ENCODE assay signal across 25 cellular contexts in the genomic region with DNA sequence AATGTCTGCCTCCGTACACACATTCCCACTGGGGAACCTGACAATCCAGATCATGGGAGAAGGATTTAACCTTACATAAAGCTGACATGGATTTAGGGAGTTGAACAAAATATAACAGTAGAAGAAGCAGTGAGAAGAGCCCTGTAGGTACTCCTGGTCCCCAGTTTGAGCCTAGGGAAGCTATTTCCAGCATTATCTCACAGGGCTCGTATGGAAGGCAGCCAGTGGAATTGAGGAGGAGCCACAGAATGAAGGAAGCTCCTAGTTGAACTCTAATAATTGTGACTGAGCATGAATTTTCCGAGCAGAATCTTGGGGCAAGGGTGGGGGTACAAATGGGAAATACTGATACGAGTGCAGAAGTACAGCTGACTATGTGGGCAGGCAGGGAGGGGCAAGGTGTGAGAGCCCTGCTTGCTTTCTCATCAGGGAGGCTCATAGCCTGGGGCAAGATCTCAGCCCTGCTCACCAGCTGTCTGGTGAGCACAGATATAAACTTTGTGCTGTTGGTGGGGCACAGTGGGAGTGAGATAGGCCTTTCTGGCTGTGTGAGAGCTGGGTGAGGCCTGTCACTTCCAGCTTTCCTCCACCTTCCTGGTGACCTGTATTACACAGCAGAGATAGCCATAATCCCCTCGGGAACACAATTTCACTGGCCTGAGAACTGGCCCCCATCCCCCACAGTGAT.
DNase-seq lines count a peak whose midpoint lies in the region; TF ChIP-seq lines count a peak whose summit lies in the region.
"Had no signal": no experiment of that assay in that cellular context is flagged by ENCODE, and none has a peak within 500 bp of the region (broad histone marks: within the 10 kb centered on the region; RNA-seq: fewer than 3 reads in every experiment).

No MANE protein-coding gene starts in this region.

- in situ Hi-C loops in mammary epithelial cell (cut with MboI; ENCODE audit: low sequenced_read_pairs in 2 of 2) = no loop called here

- H4K12ac ChIP-seq in trophoblast cell (ENCODE audit: low read depth, low read length) = no peak overlapping the region

- H3K23ac ChIP-seq in trophoblast cell (ENCODE audit: low read length) = no peak overlapping the region

- no peak for DNase-seq in left ventricle myocardium inferior
- DNase-seq in cardiac septum (ENCODE audit: low spot score) = no peak
- peak; percentile 78 for DNase-seq in NCI-H226
- peak; percentile 71 for DNase-seq in mammary epithelial cell
- peak; percentile 5 to 53 for DNase-seq in trophoblast cell
- DNase-seq in HPDE6-E6E7 (ENCODE audit: extremely low spot score) = no peak
- no peak for DNase-seq in activated CD4-positive, alpha-beta T cell treated with anti-CD3 and anti-CD28 coated beads for 48 hours
- DNase-seq: activated CD4-positive, alpha-beta memory T cell treated with anti-CD3 and anti-CD28 coated beads, Interleukin-2, amount 10 ng/mL, durations not matched to agents 7 days and 5 days; activated CD4-positive, alpha-beta T cell treated with anti-CD3 and anti-CD28 coated beads for 1 hour; activated CD8-positive, alpha-beta memory T cell treated with anti-CD3 and anti-CD28 coated beads, Interleukin-2, amount 50 U/mL, for 48 hours; activated naive CD4-positive, alpha-beta T cell treated with Interleukin-2 at 50 U/mL for 16 hours; cerebellar nuclear complex; COR-L47; dermis blood vessel endothelial cell; DMS79 treated with DMSO at 0.1 percent for 48 hours; HCEC 1CT; Kasumi-1; NCI-H187; NCI-H2171; ovary; substantia nigra; T-helper 2 cell; upper lobe of left lung had no signal

- H3K79me2 ChIP-seq in mammary epithelial cell (ENCODE audit: insufficient read depth, low read length) = no peaks in the 10 kb centered on the region
- H3K79me2 ChIP-seq in trophoblast cell (ENCODE audit: control insufficient read depth, insufficient read depth, low read length, poor library complexity) = no peaks in the 10 kb centered on the region

- no peak overlapping the region for H2AK5ac ChIP-seq in trophoblast cell (ENCODE audit: low read length)

- intact Hi-C loops in left ventricle myocardium inferior (cut with micrococcal nuclease) (no loop called here), cardiac septum (cut with DNase I) (no loop called here), mammary epithelial cell (cut with micrococcal nuclease) (no loop called here)

- H4K8ac ChIP-seq in trophoblast cell (ENCODE audit: low read depth, low read length) = no peak overlapping the region

- H4K20me1 ChIP-seq in mammary epithelial cell (ENCODE audit: insufficient read depth, low read length) = no peaks in the 10 kb centered on the region
- H4K20me1 ChIP-seq: BLaER1 treated with 17β-estradiol and CSF1 and Interleukin-3, amounts not matched to agents 10 nM and 100 nM had no signal

- 44% methylated on average over 5 of the region's 5 CpGs for WGBS in mammary epithelial cell (ENCODE audit: low coverage, missing lambda C conversion rate)
- no CpG with 5 or more reads among the region's 5 CpGs for WGBS in trophoblast cell (ENCODE audit: extremely low coverage, insufficient coverage, insufficient read length)

- no peak overlapping the region for H2BK12ac ChIP-seq in trophoblast cell (ENCODE audit: low read length)

- H3K9ac ChIP-seq in mammary epithelial cell (ENCODE audit: insufficient read depth, low read length) (no peak overlapping the region), trophoblast cell (ENCODE audit: low read length) (peak overlapping the region; percentile 9)
- H3K9ac ChIP-seq: BLaER1 treated with 17β-estradiol and CSF1 and Interleukin-3, amounts not matched to agents 10 nM and 100 nM had no signal

- H3K36me3 ChIP-seq in left ventricle myocardium inferior (no peaks in the 10 kb centered on the region), mammary epithelial cell (ENCODE audit: insufficient read depth, low read length) (no peaks in the 10 kb centered on the region), trophoblast cell (ENCODE audit: control insufficient read depth in 1 of 2, insufficient read depth in 2 of 2, low read length in 2 of 2) (no peaks in the 10 kb centered on the region)
- H3K36me3 ChIP-seq: BLaER1 treated with 17β-estradiol and CSF1 and Interleukin-3, amounts not matched to agents 10 nM and 100 nM; ovary; upper lobe of left lung had no signal

- no peaks in the 10 kb centered on the region for H3K27me3 ChIP-seq in left ventricle myocardium inferior (ENCODE audit: low read depth)
- H3K27me3 ChIP-seq in mammary epithelial cell (ENCODE audit: insufficient read depth, low read length) = no peaks in the 10 kb centered on the region
- no peaks in the 10 kb centered on the region for H3K27me3 ChIP-seq in trophoblast cell (ENCODE audit: insufficient read depth, low read length)
- H3K27me3 ChIP-seq: BLaER1 treated with 17β-estradiol and CSF1 and Interleukin-3, amounts not matched to agents 10 nM and 100 nM; ovary; upper lobe of left lung had no signal

- H3K4me3 ChIP-seq in left ventricle myocardium inferior (no peak overlapping the region), mammary epithelial cell (replicated peaks in 1 of 3; ENCODE audit: insufficient read depth in 1 of 3, low read depth in 2 of 3, low read length in 3 of 3) (no peak overlapping the region), trophoblast cell (ENCODE audit: low read depth, low read length) (no peak overlapping the region)
- H3K4me3 ChIP-seq: BLaER1 treated with 17β-estradiol and CSF1 and Interleukin-3, amounts not matched to agents 10 nM and 100 nM; ovary; skin epidermis; upper lobe of left lung had no signal

- peaks cover 31% of the 10 kb centered on the region for H3K9me3 ChIP-seq in left ventricle myocardium inferior (replicated peaks)
- no peaks in the 10 kb centered on the region for H3K9me3 ChIP-seq in mammary epithelial cell (replicated peaks; ENCODE audit: insufficient read depth, low read length)
- no peaks in the 10 kb centered on the region for H3K9me3 ChIP-seq in trophoblast cell (ENCODE audit: insufficient read depth, low read depth, low read length)
- H3K9me3 ChIP-seq: ovary, upper lobe of left lung had no signal

- H2BK120ac ChIP-seq in trophoblast cell (ENCODE audit: insufficient read depth, low read length, poor library complexity) = no peak overlapping the region

- TF ChIP-seq CTCF in left ventricle myocardium inferior (IDR thresholded peaks at IDR 0.05; ENCODE audit: borderline replicate concordance) = no peak
- no peak for TF ChIP-seq CTCF in mammary epithelial cell (conservative IDR thresholded peaks at IDR 0.05 in 1 of 2, IDR thresholded peaks at IDR 0.05 in 1 of 2; ENCODE audit: extremely low read depth in 1 of 2, insufficient read depth in 1 of 2, low read depth in 1 of 2, low read length in 2 of 2)

- H4K91ac ChIP-seq in trophoblast cell (ENCODE audit: low read depth, low read length) = no peak overlapping the region

- no peak overlapping the region for H3K4ac ChIP-seq in trophoblast cell (ENCODE audit: low read depth, low read length)

- no peaks in the 10 kb centered on the region for H3K79me1 ChIP-seq in trophoblast cell (ENCODE audit: low read length)

- peak overlapping the region; percentile 66 for H2AFZ ChIP-seq in mammary epithelial cell (ENCODE audit: low read depth, low read length)
- H2AFZ ChIP-seq in trophoblast cell (ENCODE audit: insufficient read depth, low read length, poor library complexity) = no peak overlapping the region

- H3K27ac ChIP-seq in left ventricle myocardium inferior (replicated peaks) (peak overlapping the region; percentile 33), mammary epithelial cell (ENCODE audit: insufficient read depth, low read depth, low read length) (peak overlapping the region; percentile 4), trophoblast cell (ENCODE audit: low read depth, low read length) (no peak overlapping the region)
- H3K27ac ChIP-seq: BLaER1 treated with 17β-estradiol and CSF1 and Interleukin-3, amounts not matched to agents 10 nM and 100 nM; ovary; skin epidermis; upper lobe of left lung had no signal

- dilution Hi-C loops in mammary epithelial cell (cut with HindIII; ENCODE audit: low sequenced_read_pairs) = loop anchor here (5.0 kb wide), 1 partner anchor 94 kb away; no protein-coding TSS in a partner anchor

- peak overlapping the region; percentile 12 for H3K4me2 ChIP-seq in mammary epithelial cell (ENCODE audit: insufficient read depth, low read depth, low read length)
- no peak overlapping the region for H3K4me2 ChIP-seq in trophoblast cell (ENCODE audit: low read length)
- H3K4me2 ChIP-seq: BLaER1 treated with 17β-estradiol and CSF1 and Interleukin-3, amounts not matched to agents 10 nM and 100 nM had no signal

- H3K14ac ChIP-seq in trophoblast cell (ENCODE audit: low read length) = no peak overlapping the region

- H3K18ac ChIP-seq in trophoblast cell (ENCODE audit: low read length) = no peak overlapping the region

- no peak overlapping the region for H2BK5ac ChIP-seq in trophoblast cell (ENCODE audit: low read depth, low read length, poor library complexity)

- CTCF ChIA-PET in mammary epithelial cell (lab: Charles Lee; ENCODE audit: low non-redundant PET) = no interaction called here

- H3K4me1 ChIP-seq in left ventricle myocardium inferior (peaks cover 7% of the 10 kb centered on the region), mammary epithelial cell (ENCODE audit: insufficient read depth, low read length) (peaks cover 26% of the 10 kb centered on the region), trophoblast cell (ENCODE audit: control insufficient read depth in 1 of 2, insufficient read depth in 2 of 2, low read length in 2 of 2) (peaks cover 4 to 7% of the 10 kb centered on the region in 2 experiments)
- H3K4me1 ChIP-seq: BLaER1 treated with 17β-estradiol and CSF1 and Interleukin-3, amounts not matched to agents 10 nM and 100 nM; upper lobe of left lung had no signal

- no TSS peak for BruUV-seq in mammary epithelial cell (replicated peaks; lab: Mats Ljungman, UMichigan)

Comparison
In these comparisons a context has a peak if more than half of its experiments do, and no peak if none do; other contexts are left out.
1. DNase-seq: peak in NCI-H226 (single experiment), mammary epithelial cell (single experiment) and trophoblast cell (2 of 2); none in left ventricle myocardium inferior (single experiment), cardiac septum (single experiment), HPDE6-E6E7 (single experiment) and activated CD4-positive, alpha-beta T cell treated with anti-CD3 and anti-CD28 coated beads for 48 hours (single experiment).